ENCODE assay signal across 16 cellular contexts in genomic region chr3:146165844-146166243, GRCh38. TPM values are rescaled to one million over a fixed set of nuclear protein-coding genes. Genes with fewer than 3 reads are reported as not detected.
DNase-seq lines count a peak whose midpoint lies in the region; ATAC-seq and TF ChIP-seq lines count a peak whose summit lies in the region.
"Had no signal": no experiment of that assay in that cellular context is flagged by ENCODE, and none has a peak within 500 bp of the region (broad histone marks: within the 10 kb centered on the region; RNA-seq: fewer than 3 reads in every experiment).

No MANE protein-coding gene starts in this region.

- TF ChIP-seq CTCF in osteoblast (IDR thresholded peaks at IDR 0.05; ENCODE audit: extremely low read depth, low read depth, low read length) = no peak
- no peak for TF ChIP-seq CTCF in vagina (IDR thresholded peaks at IDR 0.05)
- TF ChIP-seq CTCF in A673 (conservative IDR thresholded peaks at IDR 0.05; ENCODE audit: low read depth, low read length) = no peak

- BruUV-seq in A673 (replicated peaks; lab: Mats Ljungman, UMichigan) = no TSS peak

- H3K27ac ChIP-seq in epithelial cell of prostate = peak overlapping the region; percentile 76
- peak overlapping the region; percentile 96 for H3K27ac ChIP-seq in osteoblast (ENCODE audit: low read depth, low read length)
- peak overlapping the region; percentile 26 for H3K27ac ChIP-seq in vagina
- no peak overlapping the region for H3K27ac ChIP-seq in A673 (ENCODE audit: low read depth, low read length, poor library complexity, severe bottlenecking)
- H3K27ac ChIP-seq: 22Rv1 had no signal

- H3K4me3 ChIP-seq in osteoblast (ENCODE audit: insufficient read depth, low read length) = peak overlapping the region; percentile 14
- H3K4me3 ChIP-seq in vagina = no peak overlapping the region
- no peak overlapping the region for H3K4me3 ChIP-seq in A673 (ENCODE audit: low read depth, low read length, poor library complexity, severe bottlenecking)

- peaks cover 61% of the 10 kb centered on the region for H3K4me1 ChIP-seq in osteoblast (ENCODE audit: insufficient read depth, low read length)
- H3K4me1 ChIP-seq in vagina = peaks cover 23% of the 10 kb centered on the region
- H3K4me1 ChIP-seq in A673 (ENCODE audit: insufficient read depth, low read length, poor library complexity, severe bottlenecking) = peaks cover 16% of the 10 kb centered on the region

- no peaks in the 10 kb centered on the region for H4K20me1 ChIP-seq in osteoblast (ENCODE audit: insufficient read depth, low read length)

- no peaks in the 10 kb centered on the region for H3K9me3 ChIP-seq in osteoblast (ENCODE audit: low read depth, low read length)
- no peaks in the 10 kb centered on the region for H3K9me3 ChIP-seq in vagina
- no peaks in the 10 kb centered on the region for H3K9me3 ChIP-seq in A673 (ENCODE audit: low read depth, low read length, poor library complexity, severe bottlenecking)

- TF ChIP-seq POLR2A in vagina (IDR thresholded peaks at IDR 0.05) = no peak

- POLR2A ChIA-PET in A673 (lab: Charles Lee; ENCODE audit: low non-redundant PET) = no interaction called here

- H3K79me2 ChIP-seq in osteoblast (ENCODE audit: insufficient read depth, low read length) = peaks cover 18% of the 10 kb centered on the region

- ATAC-seq in GM18511 (IDR thresholded peaks at IDR 0.05; ENCODE audit: unreplicated experiment) = no peak

- no peak overlapping the region for H2AFZ ChIP-seq in osteoblast (ENCODE audit: low read length)

- CTCF ChIA-PET in A673 (lab: Charles Lee) = no interaction called here

- H3K36me3 ChIP-seq in osteoblast (ENCODE audit: insufficient read depth, low read length) (no peaks in the 10 kb centered on the region), vagina (no peaks in the 10 kb centered on the region), A673 (ENCODE audit: insufficient read depth, low read length, poor library complexity, severe bottlenecking) (no peaks in the 10 kb centered on the region)

- DNase-seq in NCI-H82 (lab: John Stamatoyannopoulos, UW) (peak; percentile 10), NCI-H82 treated with DMSO at 0.1 percent for 48 hours (lab: John Stamatoyannopoulos, UW; ENCODE audit: unreplicated experiment) (no peak), epithelial cell of prostate (ENCODE audit: low read depth, low spot score) (no peak), osteoblast (ENCODE audit: insufficient read length, low spot score, missing footprints) (no peak), vagina (ENCODE audit: extremely low spot score in 2 of 2) (no peak), A673 (ENCODE audit: low spot score) (no peak)
- no peak for DNase-seq in effector CD8-positive, alpha-beta T cell (lab: John Stamatoyannopoulos, UW)
- DNase-seq: activated CD4-positive, alpha-beta T cell treated with anti-CD3 and anti-CD28 coated beads, Interleukin-2, amount 10 ng/mL, durations not matched to agents 7 days and 5 days; activated CD8-positive, alpha-beta memory T cell treated with anti-CD3 and anti-CD28 coated beads, Interleukin-2, amount 50 U/mL, for 4 hours; GOT3; hippocampal formation; midbrain; NCI-H1105 treated with DMSO at 0.1 percent for 48 hours; NCI-H2107 had no signal

- H3K4me2 ChIP-seq in osteoblast (ENCODE audit: insufficient read depth, low read length) = peak overlapping the region; percentile 91

- intact Hi-C loops in vagina (cut with DNase I) (no loop called here), A673 (cut with micrococcal nuclease; ENCODE audit: unreplicated experiment) (no loop called here)

- H3K27me3 ChIP-seq in osteoblast (ENCODE audit: insufficient read depth, low read length) = no peaks in the 10 kb centered on the region
- H3K27me3 ChIP-seq in vagina = no peaks in the 10 kb centered on the region
- no peaks in the 10 kb centered on the region for H3K27me3 ChIP-seq in A673 (replicated peaks; ENCODE audit: insufficient read depth, low read depth, low read length, poor library complexity)

RNA-seq across cellular contexts. Expression of gene PLOD2, which starts 4.9 kb away (rescaled TPM):
- total RNA-seq in osteoblast (282 and 345 TPM in 2 replicates), vagina (27.0 TPM), A673 (2021) (34.6 and 35.2 TPM in 2 replicates)
